In the genomic region with DNA sequence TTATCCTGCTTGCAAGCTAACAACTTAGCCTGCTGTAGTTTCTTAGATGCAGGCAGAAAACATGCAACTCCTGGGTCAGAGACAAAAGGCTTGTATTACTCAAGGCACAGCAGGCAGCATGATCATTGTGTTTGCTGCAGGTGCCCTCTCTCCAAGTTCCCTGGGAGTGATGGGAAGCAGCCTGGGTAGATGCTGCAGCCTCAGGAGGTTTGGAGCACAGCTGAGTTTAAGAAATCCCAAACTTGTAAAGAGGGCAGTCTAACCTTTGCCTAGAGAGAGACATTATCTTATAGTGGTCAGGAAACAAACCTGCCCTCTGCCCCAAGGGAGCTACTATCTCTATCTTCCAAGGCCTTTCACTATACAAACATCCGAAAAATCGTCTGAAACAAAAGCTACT, we compare ENCODE assay signal across 22 cellular contexts.
"Had no signal": no experiment of that assay in that cellular context is flagged by ENCODE, and none has a peak within 500 bp of the region (broad histone marks: within the 10 kb centered on the region; RNA-seq: fewer than 3 reads in every experiment).

No MANE protein-coding gene starts in this region.

- H3K9me3 ChIP-seq: body of pancreas, colonic mucosa, gastrocnemius medialis, neutrophil, sigmoid colon, testis had no signal

- H3K9ac ChIP-seq: parathyroid adenoma had no signal

- H3K4me1 Mint-ChIP-seq: naive thymus-derived CD4-positive, alpha-beta T cell; stimulated activated effector memory CD8-positive, alpha-beta T cell treated with anti-CD3 and anti-CD28 coated beads, Interleukin-12 subunit alpha, Interleukin-12 subunit beta, amount 100 ng/mL, for 72 hours had no signal

- H2AFZ ChIP-seq: parathyroid adenoma had no signal

- H3K4me1 ChIP-seq: body of pancreas, colonic mucosa, gastrocnemius medialis, parathyroid adenoma, sigmoid colon, testis had no signal

- H3K4me3 Mint-ChIP-seq: activated CD4-positive, alpha-beta T cell treated with anti-CD3 and anti-CD28 coated beads, Interleukin-2, amount 10 ng/mL, durations not matched to agents 24 days and 14 days; activated CD8-positive, alpha-beta T cell treated with anti-CD3 and anti-CD28 coated beads, Interleukin-2, amount 10 ng/mL, durations not matched to agents 7 days and 5 days; activated T-cell treated with anti-CD3 and anti-CD28 coated beads, Interleukin-2, amount 50 U/mL, for 24 hours; naive thymus-derived CD4-positive, alpha-beta T cell; stimulated activated effector memory CD8-positive, alpha-beta T cell treated with anti-CD3 and anti-CD28 coated beads, Interleukin-12 subunit alpha, Interleukin-12 subunit beta, amount 100 ng/mL, for 72 hours; T-helper 2 cell treated with Interferon-gamma antibody and Interleukin-4, amounts not matched to agents 5 μg/mL and 100 μg/mL, for 36 hours had no signal

- DNase-seq: activated CD4-positive, alpha-beta T cell treated with anti-CD3 and anti-CD28 coated beads, Interleukin-2, amount 10 ng/mL, durations not matched to agents 24 days and 14 days; activated CD8-positive, alpha-beta T cell treated with anti-CD3 and anti-CD28 coated beads, Interleukin-2, amount 10 ng/mL, durations not matched to agents 7 days and 5 days; activated naive CD4-positive, alpha-beta T cell treated with Interleukin-2 at 50 U/mL for 16 hours; activated T-cell treated with anti-CD3 and anti-CD28 coated beads, Interleukin-2, amount 50 U/mL, for 24 hours; body of pancreas; caudate nucleus; colonic mucosa; erythroblast; gastrocnemius medialis; head of caudate nucleus; left cardiac atrium; mesenchymal stem cell; naive thymus-derived CD4-positive, alpha-beta T cell; sigmoid colon; stimulated activated CD4-positive, alpha-beta T cell treated with anti-CD3 and anti-CD28 coated beads, Interleukin-4, amount 100 ng/mL, for 24 hours; testis had no signal

- FAIRE-seq: endometrium had no signal

- ATAC-seq: activated CD8-positive, alpha-beta T cell treated with anti-CD3 and anti-CD28 coated beads, Interleukin-2, amount 10 ng/mL, durations not matched to agents 7 days and 5 days; body of pancreas; gastrocnemius medialis; left cardiac atrium; naive thymus-derived CD4-positive, alpha-beta T cell; stimulated activated effector memory CD8-positive, alpha-beta T cell treated with anti-CD3 and anti-CD28 coated beads, Interleukin-12 subunit alpha, Interleukin-12 subunit beta, amount 100 ng/mL, for 72 hours had no signal

- H3K36me3 ChIP-seq: colonic mucosa, gastrocnemius medialis, neutrophil, sigmoid colon had no signal

- H3K9me3 Mint-ChIP-seq: activated CD4-positive, alpha-beta T cell treated with anti-CD3 and anti-CD28 coated beads, Interleukin-2, amount 10 ng/mL, durations not matched to agents 24 days and 14 days; activated T-cell treated with anti-CD3 and anti-CD28 coated beads, Interleukin-2, amount 50 U/mL, for 24 hours; activated T-helper 2 cell treated with anti-CD3 and anti-CD28 coated beads, Interferon-gamma antibody, Interleukin-2, Interleukin-4, amounts not matched to agents 10 μg/mL and 5 μg/mL and 100 μg/mL, durations not matched to agents 14 hours and 24 hours and 36 hours; stimulated activated effector memory CD8-positive, alpha-beta T cell treated with anti-CD3 and anti-CD28 coated beads, Interleukin-12 subunit alpha, Interleukin-12 subunit beta, amount 100 ng/mL, for 72 hours had no signal

- H3K79me2 ChIP-seq: parathyroid adenoma had no signal

- H3K4me3 ChIP-seq: body of pancreas, colonic mucosa, gastrocnemius medialis, sigmoid colon, testis had no signal

- H3K27ac Mint-ChIP-seq: activated CD4-positive, alpha-beta T cell treated with anti-CD3 and anti-CD28 coated beads, Interleukin-2, amount 10 ng/mL, durations not matched to agents 24 days and 14 days; activated CD8-positive, alpha-beta T cell treated with anti-CD3 and anti-CD28 coated beads, Interleukin-2, amount 10 ng/mL, durations not matched to agents 7 days and 5 days; activated T-cell treated with anti-CD3 and anti-CD28 coated beads, Interleukin-2, amount 50 U/mL, for 24 hours; activated T-helper 2 cell treated with anti-CD3 and anti-CD28 coated beads, Interferon-gamma antibody, Interleukin-2, Interleukin-4, amounts not matched to agents 10 μg/mL and 5 μg/mL and 100 μg/mL, durations not matched to agents 14 hours and 24 hours and 36 hours; naive thymus-derived CD4-positive, alpha-beta T cell; stimulated activated effector memory CD8-positive, alpha-beta T cell treated with anti-CD3 and anti-CD28 coated beads, Interleukin-12 subunit alpha, Interleukin-12 subunit beta, amount 100 ng/mL, for 72 hours; T-helper 2 cell treated with Interferon-gamma antibody and Interleukin-4, amounts not matched to agents 5 μg/mL and 100 μg/mL, for 36 hours had no signal

- H3K36me3 Mint-ChIP-seq: naive thymus-derived CD4-positive, alpha-beta T cell; stimulated activated effector memory CD8-positive, alpha-beta T cell treated with anti-CD3 and anti-CD28 coated beads, Interleukin-12 subunit alpha, Interleukin-12 subunit beta, amount 100 ng/mL, for 72 hours had no signal

- H3K27me3 ChIP-seq: body of pancreas, colonic mucosa, gastrocnemius medialis, sigmoid colon, testis had no signal

- H3K27ac ChIP-seq: colonic mucosa, gastrocnemius medialis, neutrophil, parathyroid adenoma, sigmoid colon, testis had no signal
